8 cellular contexts compared by ENCODE assay signal in the genomic region with DNA sequence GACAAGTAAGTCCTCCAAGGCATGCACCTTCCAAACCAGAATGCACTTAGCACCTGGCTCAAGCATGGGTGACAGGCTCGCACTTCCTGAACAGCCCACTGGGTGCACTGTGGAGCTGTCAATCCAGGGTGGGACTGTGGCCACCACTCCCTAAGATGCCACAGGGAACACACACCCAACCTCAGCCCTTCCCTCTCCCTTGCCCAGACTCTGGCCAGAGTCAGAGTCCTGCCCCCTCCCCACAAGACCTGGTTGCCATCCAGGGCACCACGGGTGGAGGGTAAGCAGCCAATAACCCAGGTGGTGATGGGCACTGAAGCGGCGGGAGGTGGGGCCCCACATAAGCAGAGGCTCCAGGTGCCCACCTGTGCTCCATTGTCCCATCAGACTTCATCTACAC.
DNase-seq lines count a peak whose midpoint lies in the region; ATAC-seq, FAIRE-seq and TF ChIP-seq lines count a peak whose summit lies in the region.
"Had no signal": no experiment of that assay in that cellular context is flagged by ENCODE, and none has a peak within 500 bp of the region (broad histone marks: within the 10 kb centered on the region; RNA-seq: fewer than 3 reads in every experiment).

No MANE protein-coding gene starts in this region.

- POLR2A ChIA-PET in HCT116 (lab: Charles Lee): interaction anchor here (0.5 kb wide), 1 partner anchor 308 kb away, joined by 4 read pairs; no protein-coding TSS in a partner anchor

- H2AFZ ChIP-seq in HCT116 (ENCODE audit: low read depth, low read length, poor library complexity, severe bottlenecking): no peak overlapping the region

- no peaks in the 10 kb centered on the region for H3K9me3 ChIP-seq in HCT116 (ENCODE audit: control insufficient read depth in 1 of 2, insufficient read depth in 1 of 2, low read depth in 1 of 2, low read length in 2 of 2)

- no peak for FAIRE-seq in RCC 7860 (lab: Jason Lieb, UNC)
- FAIRE-seq: TTC549 had no signal

- no TSS peak for BruUV-seq in HCT116 (replicated peaks; lab: Mats Ljungman, UMichigan)

- RAD21 ChIA-PET in HCT116 (lab: Charles Lee; ENCODE audit: low non-redundant PET in 1 of 2, low total read pairs in 2 of 2, uncharacterized antibody in 2 of 2, unreplicated experiment in 2 of 2): no interaction called here

- no peak overlapping the region for H3K4me2 ChIP-seq in HCT116 (ENCODE audit: low read length)

- no peak overlapping the region for H3K27ac ChIP-seq in HCT116 (ENCODE audit: low read depth, low read length)

- no peaks in the 10 kb centered on the region for H3K9me2 ChIP-seq in HCT116 (ENCODE audit: insufficient read depth)

- peak; percentile 91 for ATAC-seq in GM18505 (IDR thresholded peaks at IDR 0.05; ENCODE audit: unreplicated experiment)
- ATAC-seq in HCT116: peak; percentile 98

- H3K4me1 ChIP-seq in HCT116 (ENCODE audit: control insufficient read depth in 1 of 2, insufficient read depth in 2 of 2, low read length in 2 of 2): peaks cover 12 to 24% of the 10 kb centered on the region in 2 experiments

- DNase-seq in HCT116 (ENCODE audit: low read depth, low spot score) (peak; percentile 54), NCI-H460 (ENCODE audit: extremely low read depth, low read depth) (peak; percentile 16), iPS-NIHi7 (ENCODE audit: extremely low spot score) (peak; percentile 57), GF-D8 (lab: John Stamatoyannopoulos, UW) (no peak), NCI-H146 (lab: John Stamatoyannopoulos, UW) (no peak), RCC 7860 (ENCODE audit: low spot score) (no peak)

- H4K20me1 ChIP-seq in HCT116 (ENCODE audit: insufficient read depth): no peaks in the 10 kb centered on the region

- CTCF ChIA-PET in HCT116 (lab: Charles Lee): interaction anchor here (0.5 kb wide), 1 partner anchor 14 kb away, joined by 3 read pairs; no protein-coding TSS in a partner anchor

- no peaks in the 10 kb centered on the region for H3K79me2 ChIP-seq in HCT116 (ENCODE audit: insufficient read depth, low read length)

- no peaks in the 10 kb centered on the region for H3K36me3 ChIP-seq in HCT116 (ENCODE audit: control insufficient read depth in 1 of 2, insufficient read depth in 2 of 2, low read length in 2 of 2)

- TF ChIP-seq POLR2A in GM18505 (IDR thresholded peaks at IDR 0.05; ENCODE audit: borderline replicate concordance, extremely low read depth, insufficient read depth, insufficient read length): no peak
- no peak for TF ChIP-seq POLR2A in HCT116 (IDR thresholded peaks at IDR 0.05; ENCODE audit: borderline replicate concordance, extremely low read depth, insufficient read depth, insufficient read length)

- peak; percentile 79 for TF ChIP-seq RAD21 in HCT116 (IDR thresholded peaks at IDR 0.05; ENCODE audit: low read depth)

- H3K27me3 ChIP-seq in HCT116 (ENCODE audit: insufficient read depth, low read length): no peaks in the 10 kb centered on the region

- H3K9ac ChIP-seq in HCT116 (ENCODE audit: low read length): no peak overlapping the region

- intact Hi-C loops in HCT116 (cut with micrococcal nuclease): loop anchor here (10.0 kb wide), 1 partner anchor 589 kb away; no protein-coding TSS in a partner anchor

- peak; percentile 16 to 90 (median 81); a peak in 4 of 6 replicates for TF ChIP-seq CTCF in HCT116 (IDR thresholded peaks at IDR 0.05 in 2 of 3, conservative IDR thresholded peaks at IDR 0.05 in 1 of 3; ENCODE audit: borderline replicate concordance in 1 of 3, insufficient read depth in 1 of 3, low read depth in 2 of 3, low read length in 2 of 3)

- H3K4me3 ChIP-seq in HCT116 (replicated peaks in 1 of 2; ENCODE audit: low read depth in 1 of 2, low read length in 2 of 2): no peak overlapping the region

TF ChIP-seq in HCT116, 20 proteins besides CTCF, POLR2A, EP300 and RAD21:
- TF ChIP-seq ELF1 (IDR thresholded peaks at IDR 0.05; ENCODE audit: borderline replicate concordance, low read depth) (no peak), EZH2 (IDR thresholded peaks at IDR 0.05) (no peak), FOSL1 (IDR thresholded peaks at IDR 0.05; ENCODE audit: low read depth) (no peak), CBX3 (IDR thresholded peaks at IDR 0.05; ENCODE audit: low read depth) (0 out of 2 replicates have a peak, but pooled peaks have one; percentile 59)
TF ChIP-seq in HCT116: peak in this region for 1.

Comparison
In these comparisons a context has a peak if more than half of its experiments do, and no peak if none do; other contexts are left out.
1. DNase-seq: peak in HCT116 (single experiment), NCI-H460 (single experiment) and iPS-NIHi7 (single experiment); none in GF-D8 (single experiment), NCI-H146 (single experiment) and RCC 7860 (single experiment).